ENCODE assay signal across 14 cellular contexts in genomic region chr2:238739668-238740067, GRCh38.
"Had no signal": no experiment of that assay in that cellular context is flagged by ENCODE, and none has a peak within 500 bp of the region (broad histone marks: within the 10 kb centered on the region; RNA-seq: fewer than 3 reads in every experiment).

No MANE protein-coding gene starts in this region.

- H3K36me3 ChIP-seq: gastrocnemius medialis, thyroid gland had no signal

- H3K4me3 ChIP-seq: body of pancreas, gastrocnemius medialis, thyroid gland had no signal

- H3K27ac ChIP-seq: body of pancreas, gastrocnemius medialis, thyroid gland, VCaP had no signal

- H3K27me3 ChIP-seq: body of pancreas, thyroid gland had no signal

- H3K9me3 ChIP-seq: body of pancreas, gastrocnemius medialis, thyroid gland had no signal

- DNase-seq: activated CD4-positive, alpha-beta memory T cell treated with anti-CD3 and anti-CD28 coated beads for 36 hours; activated naive CD4-positive, alpha-beta T cell treated with Interleukin-2 at 50 U/mL for 16 hours; activated naive CD8-positive, alpha-beta T cell treated with anti-CD3 and anti-CD28 coated beads, Interleukin-2, amount 10 ng/mL, durations not matched to agents 7 days and 5 days; activated T-cell treated with anti-CD3 and anti-CD28 coated beads, Interleukin-2, amount 50 U/mL, for 1 hour; amygdala; body of pancreas; caudate nucleus; effector memory CD8-positive, alpha-beta T cell; gastrocnemius medialis; stimulated activated CD4-positive, alpha-beta T cell treated with anti-CD3 and anti-CD28 coated beads, Interleukin-1b, Interleukin-23, amount 100 ng/mL, for 48 hours; stimulated activated CD8-positive, alpha-beta memory T cell treated with anti-CD3 and anti-CD28 coated beads, Interleukin-4, amount 100 ng/mL, for 48 hours; stimulated activated naive CD4-positive, alpha-beta T cell treated with Interleukin-2 at 50 U/mL for 16 hours; thyroid gland had no signal

- H3K4me1 ChIP-seq: body of pancreas, gastrocnemius medialis, thyroid gland had no signal

- ATAC-seq: body of pancreas; effector memory CD8-positive, alpha-beta T cell; gastrocnemius medialis had no signal
